Comparison of ENCODE assay signal across 12 cellular contexts in the genomic region with DNA sequence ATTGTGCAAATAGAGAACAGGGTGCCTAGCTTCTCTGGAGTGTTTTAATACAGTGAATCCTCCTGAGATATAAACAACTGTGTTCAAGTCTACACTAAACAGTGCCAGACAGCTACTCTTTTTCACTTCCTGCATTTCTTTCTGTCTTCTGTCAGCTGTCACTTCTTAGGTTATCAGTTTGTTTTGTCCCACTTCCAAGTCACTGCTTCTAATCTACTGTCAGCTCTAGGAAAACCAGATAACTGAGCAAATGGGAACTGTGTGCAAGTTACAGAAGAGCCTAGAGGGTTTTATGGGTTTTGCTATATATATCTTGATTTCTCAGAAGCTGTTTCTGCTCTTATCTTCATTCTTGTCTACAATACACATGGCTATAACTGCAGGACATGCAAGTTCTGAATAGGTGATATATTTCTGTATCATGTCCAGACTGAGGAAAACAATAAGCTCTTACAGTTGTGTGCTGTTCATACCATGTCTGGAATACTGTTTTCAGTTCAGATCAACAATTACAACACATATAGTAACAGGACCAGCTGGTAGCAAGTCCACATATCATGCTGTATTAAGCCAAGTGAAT. TPM values are rescaled to one million over a fixed set of nuclear protein-coding genes. Genes with fewer than 3 reads are reported as not detected.
DNase-seq lines count a peak whose midpoint lies in the region; ATAC-seq, FAIRE-seq and TF ChIP-seq lines count a peak whose summit lies in the region.
"Had no signal": no experiment of that assay in that cellular context is flagged by ENCODE, and none has a peak within 500 bp of the region (broad histone marks: within the 10 kb centered on the region; RNA-seq: fewer than 3 reads in every experiment).

No MANE protein-coding gene starts in this region.

- H3K4me1 ChIP-seq in cardiac muscle cell (ENCODE audit: low read depth) (peaks cover 71% of the 10 kb centered on the region), sigmoid colon (peaks cover 0 to 70% (median 59%) of the 10 kb centered on the region in 4 donors)

- TF ChIP-seq POLR2A in sigmoid colon (IDR thresholded peaks at IDR 0.05): no peak

- peaks cover 66% of the 10 kb centered on the region for H3K36me3 ChIP-seq in SK-N-MC (ENCODE audit: insufficient read depth, low read length)
- H3K36me3 ChIP-seq in cardiac muscle cell: peaks cover 10% of the 10 kb centered on the region
- peaks cover 0 to 18% (median 9%) of the 10 kb centered on the region in 4 donors for H3K36me3 ChIP-seq in sigmoid colon

- no peak overlapping the region for H3K4me3 Mint-ChIP-seq in T-helper 2 cell treated with Interferon-gamma antibody and Interleukin-4, amounts not matched to agents 5 μg/mL and 100 μg/mL, for 36 hours
- H3K4me3 Mint-ChIP-seq in stimulated activated naive CD8-positive, alpha-beta T cell treated with anti-CD3 and anti-CD28 coated beads, Interleukin-15, amount 100 ng/mL, for 72 hours: no peak overlapping the region

- no peak overlapping the region for H3K9ac ChIP-seq in SK-N-MC (ENCODE audit: insufficient read length)

- H3K27ac ChIP-seq in SK-N-MC (peak overlapping the region; percentile 32), cardiac muscle cell (peak overlapping the region; percentile 90), sigmoid colon (peak overlapping the region in 3 of 4 donors; percentile 41 to 70 (median 63))

- H3K9me3 Mint-ChIP-seq in T-helper 2 cell treated with Interferon-gamma antibody and Interleukin-4, amounts not matched to agents 5 μg/mL and 100 μg/mL, for 36 hours: no peaks in the 10 kb centered on the region
- H3K9me3 Mint-ChIP-seq in stimulated activated naive CD8-positive, alpha-beta T cell treated with anti-CD3 and anti-CD28 coated beads, Interleukin-15, amount 100 ng/mL, for 72 hours: no peaks in the 10 kb centered on the region

- no peaks in the 10 kb centered on the region for H3K27me3 Mint-ChIP-seq in T-helper 2 cell treated with Interferon-gamma antibody and Interleukin-4, amounts not matched to agents 5 μg/mL and 100 μg/mL, for 36 hours (ENCODE audit: low read depth)
- no peaks in the 10 kb centered on the region for H3K27me3 Mint-ChIP-seq in stimulated activated naive CD8-positive, alpha-beta T cell treated with anti-CD3 and anti-CD28 coated beads, Interleukin-15, amount 100 ng/mL, for 72 hours

- peaks cover 48% of the 10 kb centered on the region for H3K36me3 Mint-ChIP-seq in T-helper 2 cell treated with Interferon-gamma antibody and Interleukin-4, amounts not matched to agents 5 μg/mL and 100 μg/mL, for 36 hours (ENCODE audit: low read depth)

- ATAC-seq in stimulated activated naive CD8-positive, alpha-beta T cell treated with anti-CD3 and anti-CD28 coated beads, Interleukin-15, amount 100 ng/mL, for 72 hours: no peak
- ATAC-seq: sciatic nerve had no signal

- intact Hi-C loops in sigmoid colon (cut with DNase I): no loop called here

- no peak for DNase-seq in T-helper 2 cell treated with Interferon-gamma antibody and Interleukin-4, amounts not matched to agents 5 μg/mL and 100 μg/mL, for 36 hours (ENCODE audit: low spot score)
- DNase-seq in T-helper 2 cell (no peak), SK-N-MC (ENCODE audit: low read depth, low spot score) (no peak), cardiac muscle cell (ENCODE audit: low read depth in 1 of 2, low spot score in 1 of 2) (peak; percentile 64 to 83), sigmoid colon (no peak), frontal cortex (ENCODE audit: low spot score in 2 of 2) (no peak), EL (no peak)
- no peak for DNase-seq in stimulated activated naive CD8-positive, alpha-beta T cell treated with anti-CD3 and anti-CD28 coated beads, Interleukin-15, amount 100 ng/mL, for 72 hours
- DNase-seq: effector memory CD4-positive, alpha-beta T cell; islet precursor cell; NCI-H187 treated with DMSO at 0.1 percent for 48 hours had no signal

- TF ChIP-seq CTCF in cardiac muscle cell (IDR thresholded peaks at IDR 0.05; ENCODE audit: low read depth, low read length) (no peak), sigmoid colon (IDR thresholded peaks at IDR 0.05) (no peak)

- H3K9me3 ChIP-seq in SK-N-MC (ENCODE audit: low read depth, low read length): no peaks in the 10 kb centered on the region
- H3K9me3 ChIP-seq in cardiac muscle cell (ENCODE audit: low read depth): no peaks in the 10 kb centered on the region
- no peaks in the 10 kb centered on the region for H3K9me3 ChIP-seq in sigmoid colon

- H3K27me3 ChIP-seq in cardiac muscle cell: no peaks in the 10 kb centered on the region
- H3K27me3 ChIP-seq in sigmoid colon: no peaks in the 10 kb centered on the region

- H3K27ac Mint-ChIP-seq in T-helper 2 cell treated with Interferon-gamma antibody and Interleukin-4, amounts not matched to agents 5 μg/mL and 100 μg/mL, for 36 hours: peak overlapping the region; percentile 23
- peak overlapping the region in 1 of 2 donors; percentile 59 for H3K27ac Mint-ChIP-seq in stimulated activated naive CD8-positive, alpha-beta T cell treated with anti-CD3 and anti-CD28 coated beads, Interleukin-15, amount 100 ng/mL, for 72 hours

- TF ChIP-seq EP300 in sigmoid colon (IDR thresholded peaks at IDR 0.05): no peak

- H3K4me3 ChIP-seq in SK-N-MC (no peak overlapping the region), cardiac muscle cell (no peak overlapping the region), sigmoid colon (no peak overlapping the region)

- peaks cover 45% of the 10 kb centered on the region for H3K4me1 Mint-ChIP-seq in T-helper 2 cell treated with Interferon-gamma antibody and Interleukin-4, amounts not matched to agents 5 μg/mL and 100 μg/mL, for 36 hours (ENCODE audit: low read depth)
- H3K4me1 Mint-ChIP-seq in stimulated activated naive CD8-positive, alpha-beta T cell treated with anti-CD3 and anti-CD28 coated beads, Interleukin-15, amount 100 ng/mL, for 72 hours: peaks cover 56% of the 10 kb centered on the region

- no peak for FAIRE-seq in frontal cortex (lab: Jason Lieb, UNC)

RNA-seq across cellular contexts. Expression of a gene that starts 5.8 kb away (rescaled TPM):
- total RNA-seq in cardiac muscle cell: 50.1 and 73.2 TPM in 2 replicates
- polyA plus RNA-seq in cardiac muscle cell: 131 and 194 TPM in 2 replicates
- 100 to 1,000 TPM in 2 of 4 donors, 10 to 100 TPM in 2; 79.9 to 135 (median 104) TPM for total RNA-seq in sigmoid colon
- 10 to 100 TPM; 20.4 to 32.6 (median 23.4) TPM for polyA plus RNA-seq in sigmoid colon
- 39.1 TPM for total RNA-seq in frontal cortex

Comparison
In these comparisons a context has a peak if more than half of its experiments do, and no peak if none do; other contexts are left out.
1. DNase-seq: peak in cardiac muscle cell (2 of 2); none in T-helper 2 cell treated with Interferon-gamma antibody and Interleukin-4, amounts not matched to agents 5 μg/mL and 100 μg/mL, for 36 hours (single experiment), T-helper 2 cell (0 of 5), SK-N-MC (single experiment), sigmoid colon (single experiment), stimulated activated naive CD8-positive, alpha-beta T cell treated with anti-CD3 and anti-CD28 coated beads, Interleukin-15, amount 100 ng/mL, for 72 hours (0 of 2), frontal cortex (0 of 2) and EL (single experiment).
2. H3K27ac ChIP-seq: peak in every context shown above with its lines; median percentile 90 in cardiac muscle cell; 63 in sigmoid colon; 32 in SK-N-MC.